In the genomic region with DNA sequence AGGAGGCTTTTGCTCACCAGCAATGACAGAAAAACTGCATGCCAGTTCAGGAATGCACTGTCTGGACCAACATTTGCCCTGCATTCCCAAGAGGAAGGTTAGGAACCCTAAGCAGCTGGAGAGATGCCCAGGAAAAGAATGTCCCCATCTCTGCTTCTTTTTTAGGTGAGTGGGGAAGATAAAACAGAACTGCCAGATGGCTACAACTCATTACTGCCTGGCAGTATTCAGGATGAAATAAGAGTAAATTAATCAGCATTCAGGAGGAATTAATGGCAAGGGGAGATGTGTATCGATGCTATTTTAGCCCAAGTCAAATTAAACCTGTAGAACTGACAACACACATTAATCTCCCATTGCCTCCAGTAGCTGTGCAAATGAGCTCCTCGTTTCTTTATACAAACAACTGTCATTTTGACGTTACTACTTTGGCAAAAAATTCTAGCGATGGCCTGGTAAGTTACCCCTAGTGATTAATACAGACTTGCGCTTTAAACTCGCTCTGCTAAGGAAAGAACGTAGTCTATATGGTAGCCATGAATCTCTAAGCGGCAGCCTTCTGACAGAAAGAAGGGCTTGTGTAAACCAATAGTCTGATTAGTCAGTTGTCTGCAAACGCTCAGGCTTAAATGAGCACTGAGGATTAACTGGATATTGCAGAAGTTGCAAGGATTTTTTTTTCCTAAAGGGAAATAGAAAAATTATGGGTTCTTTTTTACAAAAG, we compare ENCODE assay signal across 20 cellular contexts. TPM values are rescaled to one million over a fixed set of nuclear protein-coding genes. Genes with fewer than 3 reads are reported as not detected.
DNase-seq lines count a peak whose midpoint lies in the region; ATAC-seq and TF ChIP-seq lines count a peak whose summit lies in the region.
"Had no signal": no experiment of that assay in that cellular context is flagged by ENCODE, and none has a peak within 500 bp of the region (broad histone marks: within the 10 kb centered on the region; RNA-seq: fewer than 3 reads in every experiment).

No MANE protein-coding gene starts in this region.

- H3K36me3 ChIP-seq in cardiac muscle cell (no peaks in the 10 kb centered on the region), right atrium auricular region (no peaks in the 10 kb centered on the region), adipocyte (ENCODE audit: control insufficient read depth, insufficient read depth, low read length, severe bottlenecking) (no peaks in the 10 kb centered on the region), hepatocyte (replicated peaks; ENCODE audit: insufficient read depth, low read depth) (no peaks in the 10 kb centered on the region), mammary epithelial cell (ENCODE audit: insufficient read depth, low read length) (no peaks in the 10 kb centered on the region), sigmoid colon (no peaks in the 10 kb centered on the region)

- H3K4me1 ChIP-seq in cardiac muscle cell (ENCODE audit: low read depth) (no peaks in the 10 kb centered on the region), right atrium auricular region (no peaks in the 10 kb centered on the region), adipocyte (ENCODE audit: control insufficient read depth, insufficient read depth, low read length) (peaks cover 8% of the 10 kb centered on the region), hepatocyte (ENCODE audit: insufficient read depth) (peaks cover 6% of the 10 kb centered on the region), mammary epithelial cell (ENCODE audit: insufficient read depth, low read length) (no peaks in the 10 kb centered on the region), sigmoid colon (peaks cover 0 to 13% (median 12%) of the 10 kb centered on the region in 4 donors)
- H3K4me1 ChIP-seq: A549 had no signal

- TF ChIP-seq POLR2A in sigmoid colon (IDR thresholded peaks at IDR 0.05) = no peak

- H2AFZ ChIP-seq in hepatocyte (no peak overlapping the region), mammary epithelial cell (ENCODE audit: low read depth, low read length) (no peak overlapping the region)

- dilution Hi-C loops in mammary epithelial cell (cut with HindIII; ENCODE audit: low sequenced_read_pairs) = no loop called here

- BruUV-seq in mammary epithelial cell (replicated peaks; lab: Mats Ljungman, UMichigan) = no TSS peak

- H3K79me2 ChIP-seq in hepatocyte (no peaks in the 10 kb centered on the region), mammary epithelial cell (ENCODE audit: insufficient read depth, low read length) (no peaks in the 10 kb centered on the region)

- H3K4me3 Mint-ChIP-seq in WTC11 = no peak overlapping the region
- H3K4me3 Mint-ChIP-seq: activated naive CD8-positive, alpha-beta T cell treated with anti-CD3 and anti-CD28 coated beads, Interleukin-2, amount 10 ng/mL, durations not matched to agents 7 days and 5 days; activated T-cell treated with anti-CD3 and anti-CD28 coated beads, Interleukin-2, amount 50 U/mL, for 4 hours; central memory CD8-positive, alpha-beta T cell had no signal

- in situ Hi-C loops in mammary epithelial cell (cut with MboI; ENCODE audit: low sequenced_read_pairs in 2 of 2) = no loop called here

- ATAC-seq in WTC11 = no peak
- no peak for ATAC-seq in HG03139 (IDR thresholded peaks at IDR 0.05; ENCODE audit: unreplicated experiment)
- ATAC-seq: A549; activated T-cell treated with anti-CD3 and anti-CD28 coated beads, Interleukin-2, amount 50 U/mL, for 4 hours; mucosa of descending colon had no signal

- POLR2A ChIA-PET in WTC11 (lab: Charles Lee) = no interaction called here

- CTCF ChIA-PET in WTC11 (lab: Charles Lee) = interaction anchor here (1.4 kb wide), 1 partner anchor 62 kb away, joined by 4 read pairs; no protein-coding TSS in a partner anchor
- CTCF ChIA-PET in mammary epithelial cell (lab: Charles Lee; ENCODE audit: low non-redundant PET) = no interaction called here

- peak overlapping the region; percentile 61 for H3K4me2 ChIP-seq in hepatocyte
- no peak overlapping the region for H3K4me2 ChIP-seq in mammary epithelial cell (ENCODE audit: insufficient read depth, low read depth, low read length)
- H3K4me2 ChIP-seq: A549 had no signal

- H3K27ac ChIP-seq in cardiac muscle cell (no peak overlapping the region), right atrium auricular region (no peak overlapping the region), hepatocyte (no peak overlapping the region), mammary epithelial cell (ENCODE audit: insufficient read depth, low read depth, low read length) (no peak overlapping the region), sigmoid colon (no peak overlapping the region)
- H3K27ac ChIP-seq: A549 had no signal

- TF ChIP-seq CTCF in cardiac muscle cell (IDR thresholded peaks at IDR 0.05; ENCODE audit: low read depth, low read length) (no peak), right atrium auricular region (IDR thresholded peaks at IDR 0.05) (no peak), hepatocyte (IDR thresholded peaks at IDR 0.05; ENCODE audit: poor library complexity) (no peak), WTC11 (IDR thresholded peaks at IDR 0.05) (no peak), mammary epithelial cell (conservative IDR thresholded peaks at IDR 0.05 in 1 of 2, IDR thresholded peaks at IDR 0.05 in 1 of 2; ENCODE audit: extremely low read depth in 1 of 2, insufficient read depth in 1 of 2, low read depth in 1 of 2, low read length in 2 of 2) (no peak), sigmoid colon (IDR thresholded peaks at IDR 0.05) (no peak)

- H3K27ac Mint-ChIP-seq in WTC11 = no peak overlapping the region
- H3K27ac Mint-ChIP-seq: activated naive CD8-positive, alpha-beta T cell treated with anti-CD3 and anti-CD28 coated beads, Interleukin-2, amount 10 ng/mL, durations not matched to agents 7 days and 5 days had no signal

- H3K9me3 Mint-ChIP-seq in WTC11 = no peaks in the 10 kb centered on the region
- H3K9me3 Mint-ChIP-seq: activated naive CD8-positive, alpha-beta T cell treated with anti-CD3 and anti-CD28 coated beads, Interleukin-2, amount 10 ng/mL, durations not matched to agents 7 days and 5 days; activated T-cell treated with anti-CD3 and anti-CD28 coated beads, Interleukin-2, amount 50 U/mL, for 4 hours; central memory CD8-positive, alpha-beta T cell had no signal

- H3K9me2 ChIP-seq in hepatocyte (replicated peaks; ENCODE audit: insufficient read depth) = no peaks in the 10 kb centered on the region

- H4K20me1 ChIP-seq in hepatocyte (ENCODE audit: insufficient read depth, poor library complexity, severe bottlenecking) (no peaks in the 10 kb centered on the region), mammary epithelial cell (ENCODE audit: insufficient read depth, low read length) (no peaks in the 10 kb centered on the region)

- WGBS in hepatocyte (ENCODE audit: low lambda C conversion rate, missing lambda C conversion rate) = 35% methylated on average over 9 of the region's 9 CpGs
- WGBS in mammary epithelial cell (ENCODE audit: low coverage, missing lambda C conversion rate) = 62% methylated on average over 9 of the region's 9 CpGs
- WGBS in sigmoid colon, 2 donors = 52 to 65% methylated on average over 9 of the region's 9 CpGs

- DNase-seq in cardiac muscle cell (ENCODE audit: low read depth in 1 of 2, low spot score in 1 of 2) = peak; percentile 5 to 10
- DNase-seq in right atrium auricular region (ENCODE audit: low spot score) = no peak
- peak; percentile 34 for DNase-seq in adipocyte (ENCODE audit: low read depth)
- DNase-seq in hepatocyte (ENCODE audit: low spot score) = no peak
- DNase-seq in WTC11 (ENCODE audit: low spot score) = no peak
- DNase-seq in mammary epithelial cell = no peak
- DNase-seq in sigmoid colon = no peak
- DNase-seq: activated CD4-positive, alpha-beta T cell treated with anti-CD3 and anti-CD28 coated beads, Interleukin-2, amount 50 U/mL, for 1 hour; activated naive CD8-positive, alpha-beta T cell treated with anti-CD3 and anti-CD28 coated beads, Interleukin-2, amount 10 ng/mL, durations not matched to agents 7 days and 5 days; activated T-cell treated with anti-CD3 and anti-CD28 coated beads, Interleukin-2, amount 50 U/mL, for 4 hours; GDM1; glutamatergic neuron; kidney; mucosa of descending colon; NCI-H2029 treated with DMSO at 0.1 percent for 48 hours; SHP77 treated with DMSO at 0.1 percent for 48 hours had no signal

- H3K27me3 ChIP-seq in cardiac muscle cell = no peaks in the 10 kb centered on the region
- no peaks in the 10 kb centered on the region for H3K27me3 ChIP-seq in right atrium auricular region
- no peaks in the 10 kb centered on the region for H3K27me3 ChIP-seq in adipocyte (replicated peaks; ENCODE audit: control insufficient read depth, insufficient read depth, low read length)
- no peaks in the 10 kb centered on the region for H3K27me3 ChIP-seq in hepatocyte
- H3K27me3 ChIP-seq in mammary epithelial cell (ENCODE audit: insufficient read depth, low read length) = no peaks in the 10 kb centered on the region
- H3K27me3 ChIP-seq in sigmoid colon = no peaks in the 10 kb centered on the region

- TF ChIP-seq EP300 in sigmoid colon (IDR thresholded peaks at IDR 0.05) = no peak

- intact Hi-C loops in mammary epithelial cell (cut with micrococcal nuclease) (no loop called here), sigmoid colon (cut with DNase I) (no loop called here)

- no peaks in the 10 kb centered on the region for H3K27me3 Mint-ChIP-seq in WTC11 (ENCODE audit: low read depth)

- H3K4me1 Mint-ChIP-seq in WTC11 = no peaks in the 10 kb centered on the region
- H3K4me1 Mint-ChIP-seq: activated naive CD8-positive, alpha-beta T cell treated with anti-CD3 and anti-CD28 coated beads, Interleukin-2, amount 10 ng/mL, durations not matched to agents 7 days and 5 days; central memory CD8-positive, alpha-beta T cell had no signal

- H3K9me3 ChIP-seq in cardiac muscle cell (ENCODE audit: low read depth) = no peaks in the 10 kb centered on the region
- H3K9me3 ChIP-seq in right atrium auricular region = no peaks in the 10 kb centered on the region
- H3K9me3 ChIP-seq in adipocyte (ENCODE audit: control insufficient read depth, low read length) = no peaks in the 10 kb centered on the region
- no peaks in the 10 kb centered on the region for H3K9me3 ChIP-seq in hepatocyte (ENCODE audit: low read depth)
- H3K9me3 ChIP-seq in mammary epithelial cell (replicated peaks; ENCODE audit: insufficient read depth, low read length) = no peaks in the 10 kb centered on the region
- no peaks in the 10 kb centered on the region for H3K9me3 ChIP-seq in sigmoid colon
- H3K9me3 ChIP-seq: A549, mucosa of descending colon had no signal

- no peak overlapping the region for H3K9ac ChIP-seq in adipocyte (ENCODE audit: low read length)
- no peak overlapping the region for H3K9ac ChIP-seq in mammary epithelial cell (ENCODE audit: insufficient read depth, low read length)

- H3K36me3 Mint-ChIP-seq in WTC11 = no peaks in the 10 kb centered on the region
- H3K36me3 Mint-ChIP-seq: activated naive CD8-positive, alpha-beta T cell treated with anti-CD3 and anti-CD28 coated beads, Interleukin-2, amount 10 ng/mL, durations not matched to agents 7 days and 5 days had no signal

- H3K4me3 ChIP-seq in cardiac muscle cell = no peak overlapping the region
- no peak overlapping the region for H3K4me3 ChIP-seq in right atrium auricular region
- H3K4me3 ChIP-seq in adipocyte (ENCODE audit: low read length) = no peak overlapping the region
- no peak overlapping the region for H3K4me3 ChIP-seq in hepatocyte
- no peak overlapping the region for H3K4me3 ChIP-seq in mammary epithelial cell (replicated peaks in 1 of 3; ENCODE audit: insufficient read depth in 1 of 3, low read depth in 2 of 3, low read length in 3 of 3)
- H3K4me3 ChIP-seq in sigmoid colon = no peak overlapping the region
- H3K4me3 ChIP-seq: A549, mucosa of descending colon had no signal

RNA-seq across cellular contexts. Expression of a gene that starts 16.7 kb away (rescaled TPM):
- total RNA-seq in cardiac muscle cell (not detected in 2 replicates), right atrium auricular region (not detected), hepatocyte (23.7 and 28.9 TPM in 2 replicates), WTC11 (2021) (not detected in 3 replicates), mammary epithelial cell (not detected), sigmoid colon (not detected)
- polyA plus RNA-seq in cardiac muscle cell (0.31 TPM in 1 of 2 replicates, not detected in the other), hepatocyte (13.7 and 31.0 TPM in 2 replicates), mammary epithelial cell (not detected), sigmoid colon (not detected)
- not detected for polyA minus RNA-seq in mammary epithelial cell
- total RNA-seq: activated naive CD8-positive, alpha-beta T cell treated with anti-CD3 and anti-CD28 coated beads, Interleukin-2, amount 10 ng/mL, durations not matched to agents 7 days and 5 days; activated T-cell treated with anti-CD3 and anti-CD28 coated beads, Interleukin-2, amount 50 U/mL, for 4 hours; mucosa of descending colon; subcutaneous adipose tissue had no signal

Comparison
In these comparisons a context has a peak if more than half of its experiments do, and no peak if none do; other contexts are left out.
1. DNase-seq: peak in cardiac muscle cell (2 of 2) and adipocyte (single experiment); none in right atrium auricular region (single experiment), hepatocyte (single experiment), WTC11 (single experiment), mammary epithelial cell (single experiment) and sigmoid colon (single experiment).
2. RNA of a gene that starts 16.7 kb away (total RNA-seq): 23.7 to 28.9 TPM in hepatocyte; not detected in WTC11, not detected in cardiac muscle cell, not detected in right atrium auricular region, not detected in mammary epithelial cell and not detected in sigmoid colon; every median in the first group is over 10 times any median in the second.